In the genomic region with DNA sequence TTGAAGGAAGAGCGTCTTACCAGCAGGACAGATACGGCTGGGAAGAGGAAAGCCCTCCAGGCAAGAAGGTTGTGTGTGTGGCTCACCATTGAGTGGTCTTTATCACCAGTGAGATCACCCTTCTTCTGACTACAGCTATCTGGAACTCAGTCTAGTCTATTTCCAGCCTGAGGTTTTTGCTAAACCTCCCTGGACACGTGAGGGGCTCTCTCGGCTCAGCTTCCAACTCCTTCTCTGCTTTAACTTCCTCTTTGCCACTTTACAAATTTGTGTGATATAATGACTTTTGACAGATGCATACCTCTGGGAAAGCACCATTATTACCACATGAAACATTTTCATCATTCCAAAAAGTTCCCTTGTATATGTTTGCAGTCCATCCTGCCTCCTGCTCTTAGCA, we compare ENCODE assay signal across 1 cellular context.
TF ChIP-seq lines count a peak whose summit lies in the region.

No MANE protein-coding gene starts in this region.

TF ChIP-seq in IMR-90, 13 proteins besides CTCF, POLR2A, EP300 and RAD21:
- TF ChIP-seq, protein P1, sequence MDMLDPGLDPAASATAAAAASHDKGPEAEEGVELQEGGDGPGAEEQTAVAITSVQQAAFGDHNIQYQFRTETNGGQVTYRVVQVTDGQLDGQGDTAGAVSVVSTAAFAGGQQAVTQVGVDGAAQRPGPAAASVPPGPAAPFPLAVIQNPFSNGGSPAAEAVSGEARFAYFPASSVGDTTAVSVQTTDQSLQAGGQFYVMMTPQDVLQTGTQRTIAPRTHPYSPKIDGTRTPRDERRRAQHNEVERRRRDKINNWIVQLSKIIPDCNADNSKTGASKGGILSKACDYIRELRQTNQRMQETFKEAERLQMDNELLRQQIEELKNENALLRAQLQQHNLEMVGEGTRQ (IDR thresholded peaks at IDR 0.05; ENCODE audit: low read depth, low read length), result 0 out of 2 replicates have a peak, but pooled peaks have one; percentile 44
- 0 out of 2 replicates have a peak, but pooled peaks have one; percentile 18 for TF ChIP-seq BHLHE40 (IDR thresholded peaks at IDR 0.05; ENCODE audit: low read depth, low read length)
- TF ChIP-seq RCOR1 (IDR thresholded peaks at IDR 0.05; ENCODE audit: insufficient replicate concordance, low read length), result no peak
- TF ChIP-seq, protein P2, sequence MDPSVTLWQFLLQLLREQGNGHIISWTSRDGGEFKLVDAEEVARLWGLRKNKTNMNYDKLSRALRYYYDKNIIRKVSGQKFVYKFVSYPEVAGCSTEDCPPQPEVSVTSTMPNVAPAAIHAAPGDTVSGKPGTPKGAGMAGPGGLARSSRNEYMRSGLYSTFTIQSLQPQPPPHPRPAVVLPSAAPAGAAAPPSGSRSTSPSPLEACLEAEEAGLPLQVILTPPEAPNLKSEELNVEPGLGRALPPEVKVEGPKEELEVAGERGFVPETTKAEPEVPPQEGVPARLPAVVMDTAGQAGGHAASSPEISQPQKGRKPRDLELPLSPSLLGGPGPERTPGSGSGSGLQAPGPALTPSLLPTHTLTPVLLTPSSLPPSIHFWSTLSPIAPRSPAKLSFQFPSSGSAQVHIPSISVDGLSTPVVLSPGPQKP (IDR thresholded peaks at IDR 0.05; ENCODE audit: borderline replicate concordance, low read depth, low read length), result no peak
- TF ChIP-seq MAZ (IDR thresholded peaks at IDR 0.05; ENCODE audit: borderline replicate concordance, low read depth, low read length), result no peak
- TF ChIP-seq MAFK (IDR thresholded peaks at IDR 0.05; ENCODE audit: low read depth, low read length), result no peak
- TF ChIP-seq MXI1 (IDR thresholded peaks at IDR 0.05; ENCODE audit: borderline replicate concordance, low read depth, low read length), result no peak
TF ChIP-seq in IMR-90: peak in this region for 2.
